ENCODE assay signal across 15 cellular contexts in the genomic region with DNA sequence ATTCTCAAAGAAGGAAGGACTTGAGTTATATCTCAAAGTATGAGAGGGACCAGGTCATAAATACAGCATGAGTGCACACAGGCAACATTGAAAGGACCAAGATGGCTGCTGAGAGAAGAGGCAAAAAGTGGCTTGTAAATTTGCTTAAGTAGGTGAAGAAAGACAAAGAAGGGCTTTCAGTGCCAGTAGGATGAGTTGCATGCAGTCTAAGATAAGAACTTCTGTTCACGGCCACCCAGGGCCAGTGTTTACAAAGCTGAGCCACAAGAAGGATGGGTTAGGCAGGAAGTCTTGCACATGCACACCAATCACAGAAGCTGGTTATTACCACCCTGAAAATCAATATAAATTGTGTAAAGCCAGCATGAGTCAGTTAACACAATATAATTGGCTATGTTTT. TPM values are rescaled to one million over a fixed set of nuclear protein-coding genes. Genes with fewer than 3 reads are reported as not detected.
A peak's percentile ranks its signal among the peaks of the same experiment; 100 is the strongest.
DNase-seq lines count a peak whose midpoint lies in the region; ATAC-seq and TF ChIP-seq lines count a peak whose summit lies in the region.
"Had no signal": no experiment of that assay in that cellular context is flagged by ENCODE, and none has a peak within 500 bp of the region (broad histone marks: within the 10 kb centered on the region; RNA-seq: fewer than 3 reads in every experiment).

No MANE protein-coding gene starts in this region.

- DNase-seq in GM23338 (ENCODE audit: low spot score) (no peak), NCI-H226 (peak; percentile 16), astrocyte of the spinal cord (ENCODE audit: low read depth, low spot score) (peak; percentile 24), mesendoderm (peak; percentile 49), ovary (no peak), spleen (no peak)
- DNase-seq: IMR-90, NCI-H2029 had no signal

- H3K9me3 ChIP-seq in ovary (no peaks in the 10 kb centered on the region), spleen (peaks cover 0 to 16% (median 9%) of the 10 kb centered on the region in 8 donors)

- ATAC-seq in GM23338 (no peak), GM21526 (IDR thresholded peaks at IDR 0.05; ENCODE audit: low FRiP score, unreplicated experiment) (no peak), GM18517 (IDR thresholded peaks at IDR 0.05; ENCODE audit: unreplicated experiment) (no peak)
- ATAC-seq: HCT116; naive thymus-derived CD8-positive, alpha-beta T cell; sciatic nerve had no signal

- no peak overlapping the region for H4K5ac ChIP-seq in mesendoderm (ENCODE audit: low read length)

- no peak overlapping the region for H3K56ac ChIP-seq in mesendoderm (ENCODE audit: low read length)

- no peak overlapping the region for H2AK5ac ChIP-seq in mesendoderm (ENCODE audit: low read length)

- no peak overlapping the region for H4K8ac ChIP-seq in mesendoderm (ENCODE audit: low read depth, low read length)

- no peaks in the 10 kb centered on the region for H3K27me3 ChIP-seq in GM23338 (ENCODE audit: insufficient read depth)
- no peaks in the 10 kb centered on the region for H3K27me3 ChIP-seq in mesendoderm (ENCODE audit: insufficient read depth, low read length, poor library complexity)
- no peaks in the 10 kb centered on the region for H3K27me3 ChIP-seq in ovary
- H3K27me3 ChIP-seq in spleen (replicated peaks in 1 of 7) = no peaks in the 10 kb centered on the region

- peaks cover 14% of the 10 kb centered on the region; the same call in 2 of the 3 replicates for H3K4me1 Mint-ChIP-seq in GM23338

- H3K79me2 ChIP-seq in GM23338 (replicated peaks; ENCODE audit: insufficient read depth) = no peaks in the 10 kb centered on the region
- no peaks in the 10 kb centered on the region for H3K79me2 ChIP-seq in mesendoderm (ENCODE audit: control insufficient read depth, insufficient read depth, low read length)

- H3K18ac ChIP-seq in mesendoderm (ENCODE audit: low read length) = no peak overlapping the region

- H3K27me3 Mint-ChIP-seq in GM23338 (ENCODE audit: insufficient read depth, low read depth, poor library complexity) = no peaks in the 10 kb centered on the region

- H3K4me2 ChIP-seq in GM23338 = no peak overlapping the region
- no peak overlapping the region for H3K4me2 ChIP-seq in mesendoderm (ENCODE audit: low read length)

- H2BK5ac ChIP-seq in mesendoderm (ENCODE audit: low read length) = no peak overlapping the region

- H3K4me1 ChIP-seq in GM23338 (ENCODE audit: insufficient read depth) (no peaks in the 10 kb centered on the region; the same call in 1 of the 2 replicates), mesendoderm (ENCODE audit: control insufficient read depth, low read depth, low read length) (peaks cover 4% of the 10 kb centered on the region), ovary (ENCODE audit: insufficient read depth) (no peaks in the 10 kb centered on the region), spleen (peaks cover 0 to 29% (median 3%) of the 10 kb centered on the region in 6 donors)

- no peaks in the 10 kb centered on the region for H3K79me1 ChIP-seq in mesendoderm (ENCODE audit: low read length)

- intact Hi-C loops in ovary (cut with DNase I) (no loop called here), spleen (cut with DNase I; ENCODE audit: low total_unique reads) (no loop called here)

- H3K4me3 ChIP-seq in GM23338 (no peak overlapping the region), astrocyte of the spinal cord (ENCODE audit: low read depth, low read length) (no peak overlapping the region), mesendoderm (ENCODE audit: low read length) (no peak overlapping the region), ovary (no peak overlapping the region), spleen (no peak overlapping the region)

- in situ Hi-C loops in astrocyte of the spinal cord (cut with HindIII; ENCODE audit: low sequenced_read_pairs) = no loop called here

- no peak overlapping the region for H2BK120ac ChIP-seq in mesendoderm (ENCODE audit: low read depth, low read length)

- H2BK15ac ChIP-seq in mesendoderm (replicated peaks; ENCODE audit: low read depth) = no peak overlapping the region

- TF ChIP-seq EP300 in ovary (IDR thresholded peaks at IDR 0.05) = no peak

- no peak overlapping the region for H3K23ac ChIP-seq in mesendoderm (ENCODE audit: low read length)

- H2AFZ ChIP-seq in GM23338 = peak overlapping the region; percentile 45; the same call in 1 of the 2 replicates

- no peaks in the 10 kb centered on the region for H4K20me1 ChIP-seq in GM23338 (replicated peaks; ENCODE audit: insufficient read depth)

- no peaks in the 10 kb centered on the region for H3K9me3 Mint-ChIP-seq in GM23338

- H3F3A ChIP-seq in GM23338 (replicated peaks; ENCODE audit: low read depth) = no peaks in the 10 kb centered on the region

- no peaks in the 10 kb centered on the region for H3K36me3 ChIP-seq in GM23338 (ENCODE audit: insufficient read depth)
- H3K36me3 ChIP-seq in mesendoderm (ENCODE audit: control insufficient read depth, insufficient read depth, low read length) = no peaks in the 10 kb centered on the region
- no peaks in the 10 kb centered on the region for H3K36me3 ChIP-seq in ovary
- no peaks in the 10 kb centered on the region for H3K36me3 ChIP-seq in spleen

- TF ChIP-seq POLR2A in ovary (IDR thresholded peaks at IDR 0.05) (no peak), spleen (IDR thresholded peaks at IDR 0.05) (no peak)

- H3K27ac Mint-ChIP-seq in GM23338 = no peak overlapping the region

- TF ChIP-seq CTCF in GM23338 (conservative IDR thresholded peaks at IDR 0.05; ENCODE audit: low read depth in 2 of 2) (no peak), astrocyte of the spinal cord (IDR thresholded peaks at IDR 0.05; ENCODE audit: low read depth, low read length) (no peak), ovary (IDR thresholded peaks at IDR 0.05) (no peak), spleen (IDR thresholded peaks at IDR 0.05 in 8 of 11, conservative IDR thresholded peaks at IDR 0.05 in 3 of 11) (no peak)

- H3K9me2 ChIP-seq in GM23338 (ENCODE audit: insufficient read depth) = peaks cover 4% of the 10 kb centered on the region; the same call in 1 of the 2 replicates

- H3K27ac ChIP-seq in GM23338 (ENCODE audit: low read depth) (no peak overlapping the region), mesendoderm (ENCODE audit: low read depth, low read length) (no peak overlapping the region), ovary (no peak overlapping the region), spleen (no peak overlapping the region)

- no CpG with 5 or more reads among the region's 1 CpG for WGBS in mesendoderm (ENCODE audit: extremely low coverage, insufficient coverage, low lambda C conversion rate)
- WGBS in ovary, 3 donors = 31 to 58% (median 33%) methylated on average over 1 of the region's 1 CpG
- 25 to 46% (median 43%) methylated on average over 1 of the region's 1 CpG for WGBS in spleen, 5 donors

- no peak overlapping the region for H3K4ac ChIP-seq in mesendoderm (ENCODE audit: low read depth, low read length)

- H3K36me3 Mint-ChIP-seq in GM23338 (ENCODE audit: low read depth) = no peaks in the 10 kb centered on the region

- H3K9ac ChIP-seq in mesendoderm (ENCODE audit: low read length) = no peak overlapping the region

- no peak overlapping the region for H3K4me3 Mint-ChIP-seq in GM23338
- H3K4me3 Mint-ChIP-seq: naive thymus-derived CD8-positive, alpha-beta T cell had no signal

TF ChIP-seq in GM23338, 12 proteins besides CTCF, POLR2A, EP300 and RAD21:
- no peak for TF ChIP-seq EZH2phosphoT487 (IDR thresholded peaks at IDR 0.05; ENCODE audit: unreplicated experiment)
TF ChIP-seq in GM23338: peak in this region for 0.

RNA-seq across cellular contexts. Expression of a gene that starts 3.1 kb away (rescaled TPM):
- not detected in 2 replicates for total RNA-seq in GM23338 (2014; rRNA removed; shearing (Covaris generic))
- polyA plus RNA-seq in GM23338 (2016; fragmentation: Nextera tagmentation; extraction: Ambion mirVana) (0.03 TPM in 1 of 2 replicates, not detected in the other), ovary (under 1 TPM; 0.02 to 0.18 TPM), spleen (under 1 TPM; 0.03 to 0.12 (median 0.07) TPM)
- polyA plus RNA-seq in mesendoderm (2013, experiment 1 of 2) = 0.03 TPM
- polyA plus RNA-seq in mesendoderm (2013, experiment 2 of 2) = 0.03 TPM
- total RNA-seq in ovary (under 1 TPM in 3 of 7 donors, not detected in 4; under 0.01 to 0.05 (median 0.03) TPM), spleen (under 1 TPM in 4 of 7 donors, not detected in 3; 0.10 to 0.32 (median 0.24) TPM)
- total RNA-seq: dermis microvascular lymphatic vessel endothelial cell, IMR-90 had no signal
- polyA plus RNA-seq: BJ; IMR-90; naive thymus-derived CD8-positive, alpha-beta T cell had no signal

RNA-seq across cellular contexts. Expression of a gene that starts 35.1 kb away (rescaled TPM):
- total RNA-seq in GM23338 (2014; rRNA removed; shearing (Covaris generic)) = not detected in 2 replicates
- polyA plus RNA-seq in GM23338 (2016; fragmentation: Nextera tagmentation; extraction: Ambion mirVana) (not detected in 2 replicates), ovary (10 to 100 TPM in 1 of 2 donors, under 1 TPM in 1; 0.54 to 19.5 TPM), spleen (1 to 10 TPM; 2.3 to 7.1 (median 3.9) TPM)
- polyA plus RNA-seq in mesendoderm (2013, experiment 1 of 2) = not detected
- polyA plus RNA-seq in mesendoderm (2013, experiment 2 of 2) = not detected
- total RNA-seq in ovary (1 to 10 TPM in 1 of 7 donors, under 1 TPM in 5, not detected in 1; 0.23 to 1.6 (median 0.30) TPM), spleen (10 to 100 TPM in 1 of 7 donors, 1 to 10 TPM in 6; 2.8 to 10.9 (median 6.2) TPM)
- total RNA-seq: dermis microvascular lymphatic vessel endothelial cell; IMR-90; naive thymus-derived CD8-positive, alpha-beta T cell had no signal
- polyA plus RNA-seq: BJ; IMR-90; naive thymus-derived CD8-positive, alpha-beta T cell had no signal

Comparison
In these comparisons a context has a peak if more than half of its experiments do, and no peak if none do; other contexts are left out.
1. DNase-seq: peak in NCI-H226 (single experiment), astrocyte of the spinal cord (single experiment) and mesendoderm (single experiment); none in GM23338 (single experiment), ovary (0 of 5) and spleen (single experiment).